Comparison of ENCODE assay signal across 11 cellular contexts in the genomic region with DNA sequence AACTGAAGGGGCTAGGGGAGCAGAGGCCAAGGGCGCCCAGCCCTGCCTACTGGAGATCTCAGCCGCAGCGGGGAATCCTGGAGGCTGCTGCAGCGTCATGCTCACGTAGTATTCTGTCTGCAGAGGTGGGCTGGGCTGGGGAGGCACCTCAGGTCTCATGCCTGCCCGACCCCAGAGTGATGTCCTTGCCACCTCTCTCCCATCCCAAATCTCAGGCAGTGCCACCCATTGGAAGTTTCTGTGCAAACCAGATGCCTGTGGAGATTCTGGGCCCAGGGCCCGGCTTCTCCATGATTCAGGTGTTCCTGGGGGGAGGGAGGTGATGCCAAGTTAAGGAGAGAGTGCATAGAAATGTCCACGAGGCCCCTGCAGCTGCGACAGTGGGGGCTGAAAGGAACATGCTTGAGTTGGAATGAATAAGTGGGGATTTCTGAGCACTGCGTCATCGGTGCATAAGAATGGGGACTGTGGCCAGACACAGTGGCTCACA.
DNase-seq lines count a peak whose midpoint lies in the region; ATAC-seq lines count a peak whose summit lies in the region.
"Had no signal": no experiment of that assay in that cellular context is flagged by ENCODE, and none has a peak within 500 bp of the region (broad histone marks: within the 10 kb centered on the region; RNA-seq: fewer than 3 reads in every experiment).

No MANE protein-coding gene starts in this region.

- peak overlapping the region; percentile 62 for H3K4me3 Mint-ChIP-seq in activated T-cell treated with anti-CD3 and anti-CD28 coated beads, Interleukin-2, amount 50 U/mL, for 24 hours
- H3K4me3 Mint-ChIP-seq in activated T-helper 1 cell treated with anti-CD3 and anti-CD28 coated beads, Interleukin-12 subunit alpha, Interleukin-12 subunit beta, Interleukin-2, Interleukin-4 antibody, amounts not matched to agents 30 ng/mL and 10 ng/mL and 1 ng/mL, durations not matched to agents 14 hours and 24 hours and 36 hours, result peak overlapping the region; percentile 69

- H3K27ac Mint-ChIP-seq in activated T-cell treated with anti-CD3 and anti-CD28 coated beads, Interleukin-2, amount 50 U/mL, for 24 hours, result peak overlapping the region; percentile 96
- peak overlapping the region; percentile 93 for H3K27ac Mint-ChIP-seq in activated T-helper 1 cell treated with anti-CD3 and anti-CD28 coated beads, Interleukin-12 subunit alpha, Interleukin-12 subunit beta, Interleukin-2, Interleukin-4 antibody, amounts not matched to agents 30 ng/mL and 10 ng/mL and 1 ng/mL, durations not matched to agents 14 hours and 24 hours and 36 hours

- DNase-seq in activated T-cell treated with anti-CD3 and anti-CD28 coated beads, Interleukin-2, amount 50 U/mL, for 24 hours, result no peak
- DNase-seq in activated T-cell treated with anti-CD3 and anti-CD28 coated beads, Interleukin-2, amount 50 U/mL, for 1 hour, result no peak
- DNase-seq in activated T-helper 1 cell treated with anti-CD3 and anti-CD28 coated beads, Interleukin-12 subunit alpha, Interleukin-12 subunit beta, Interleukin-2, Interleukin-4 antibody, amounts not matched to agents 30 ng/mL and 10 ng/mL and 1 ng/mL, durations not matched to agents 14 hours and 24 hours and 36 hours (ENCODE audit: low spot score), result no peak
- peak; percentile 60 for DNase-seq in stimulated activated CD8-positive, alpha-beta memory T cell treated with anti-CD3 and anti-CD28 coated beads, Interleukin-4, amount 100 ng/mL, for 48 hours
- DNase-seq in NCI-H1105 (lab: John Stamatoyannopoulos, UW), result no peak
- no peak for DNase-seq in MV-4-11 (lab: John Stamatoyannopoulos, UW)
- no peak for DNase-seq in left ventricle myocardium superior
- DNase-seq: NCI-H774; stimulated activated naive CD4-positive, alpha-beta T cell; T1000 had no signal

- H3K4me1 Mint-ChIP-seq in activated T-cell treated with anti-CD3 and anti-CD28 coated beads, Interleukin-2, amount 50 U/mL, for 24 hours (ENCODE audit: low read depth), result peaks cover 52% of the 10 kb centered on the region
- H3K4me1 Mint-ChIP-seq in activated T-helper 1 cell treated with anti-CD3 and anti-CD28 coated beads, Interleukin-12 subunit alpha, Interleukin-12 subunit beta, Interleukin-2, Interleukin-4 antibody, amounts not matched to agents 30 ng/mL and 10 ng/mL and 1 ng/mL, durations not matched to agents 14 hours and 24 hours and 36 hours (ENCODE audit: low read depth), result peaks cover 75% of the 10 kb centered on the region

- H3K36me3 Mint-ChIP-seq in activated T-cell treated with anti-CD3 and anti-CD28 coated beads, Interleukin-2, amount 50 U/mL, for 24 hours (ENCODE audit: low read depth), result no peaks in the 10 kb centered on the region
- H3K36me3 Mint-ChIP-seq in activated T-helper 1 cell treated with anti-CD3 and anti-CD28 coated beads, Interleukin-12 subunit alpha, Interleukin-12 subunit beta, Interleukin-2, Interleukin-4 antibody, amounts not matched to agents 30 ng/mL and 10 ng/mL and 1 ng/mL, durations not matched to agents 14 hours and 24 hours and 36 hours (ENCODE audit: low read depth), result peaks cover 28% of the 10 kb centered on the region

- no peaks in the 10 kb centered on the region for H3K27me3 Mint-ChIP-seq in activated T-cell treated with anti-CD3 and anti-CD28 coated beads, Interleukin-2, amount 50 U/mL, for 24 hours
- H3K27me3 Mint-ChIP-seq in activated T-helper 1 cell treated with anti-CD3 and anti-CD28 coated beads, Interleukin-12 subunit alpha, Interleukin-12 subunit beta, Interleukin-2, Interleukin-4 antibody, amounts not matched to agents 30 ng/mL and 10 ng/mL and 1 ng/mL, durations not matched to agents 14 hours and 24 hours and 36 hours (ENCODE audit: insufficient read depth), result no peaks in the 10 kb centered on the region

- intact Hi-C loops in activated T-helper 1 cell treated with anti-CD3 and anti-CD28 coated beads, Interleukin-12 subunit alpha, Interleukin-12 subunit beta, Interleukin-2, Interleukin-4 antibody, amounts not matched to agents 30 ng/mL and 10 ng/mL and 1 ng/mL, durations not matched to agents 14 hours and 24 hours and 36 hours (cut with micrococcal nuclease), result loop anchor here (1.0 to 5.0 kb wide), 8 partner anchors 9 to 385 kb away; partner anchors contain the start of genes CCT5, DAP and MARCHF6
- intact Hi-C loops in left ventricle myocardium superior (cut with micrococcal nuclease), result no loop called here

- no peaks in the 10 kb centered on the region for H3K9me3 Mint-ChIP-seq in activated T-cell treated with anti-CD3 and anti-CD28 coated beads, Interleukin-2, amount 50 U/mL, for 24 hours
- peaks cover 6% of the 10 kb centered on the region for H3K9me3 Mint-ChIP-seq in activated T-helper 1 cell treated with anti-CD3 and anti-CD28 coated beads, Interleukin-12 subunit alpha, Interleukin-12 subunit beta, Interleukin-2, Interleukin-4 antibody, amounts not matched to agents 30 ng/mL and 10 ng/mL and 1 ng/mL, durations not matched to agents 14 hours and 24 hours and 36 hours

- ATAC-seq in HG02678 (IDR thresholded peaks at IDR 0.05; ENCODE audit: unreplicated experiment), result peak; percentile 0
- ATAC-seq in left ventricle myocardium superior, result no peak
